Comparison of ENCODE assay signal across 1 cellular context in the genomic region with DNA sequence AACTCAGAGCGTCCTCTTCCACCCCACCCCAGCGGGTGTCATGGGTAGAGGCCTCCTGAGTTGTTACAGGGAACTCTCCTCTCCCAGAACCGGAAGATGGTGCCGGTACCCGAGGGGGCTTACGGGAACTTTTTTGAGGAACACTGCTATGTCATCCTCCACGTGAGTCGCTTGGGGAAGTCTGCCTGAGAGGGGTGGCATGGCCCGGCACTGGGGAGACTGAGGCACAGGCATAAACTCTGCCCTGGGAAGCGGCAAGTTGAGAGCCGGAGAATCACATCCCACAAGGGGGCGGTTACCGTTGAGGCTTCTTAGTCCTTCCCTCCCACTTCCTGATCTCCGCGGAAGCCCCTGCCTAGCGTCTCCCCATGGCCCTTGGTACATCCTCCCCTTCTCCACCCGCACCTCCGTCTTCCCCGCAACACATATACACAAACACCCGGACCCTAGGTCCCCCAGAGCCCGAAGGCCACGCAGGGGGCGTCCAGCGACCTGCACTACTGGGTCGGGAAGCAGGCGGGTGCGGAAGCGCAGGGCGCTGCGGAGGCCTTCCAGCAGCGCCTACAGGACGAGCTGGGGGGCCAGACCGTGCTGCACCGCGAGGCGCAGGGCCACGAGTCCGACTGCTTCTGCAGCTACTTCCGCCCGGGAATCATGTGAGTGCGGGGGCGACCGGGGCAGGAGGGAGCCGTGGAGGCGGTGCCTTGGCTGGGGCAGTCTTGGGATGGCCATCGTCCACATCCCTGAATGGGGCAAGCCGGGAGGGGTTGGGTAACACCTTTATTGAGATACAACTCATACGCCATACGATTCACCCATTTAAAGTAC.
TF ChIP-seq lines count a peak whose summit lies in the region.

No MANE protein-coding gene starts in this region.

TF ChIP-seq in K562, 482 proteins besides CTCF, POLR2A, EP300 and RAD21 (continued from another document and continues in another):
- TF ChIP-seq E2F8 (IDR thresholded peaks at IDR 0.05; ENCODE audit: low read depth, partially characterized antibody) (peak; percentile 89), ZKSCAN1 (IDR thresholded peaks at IDR 0.05; ENCODE audit: low read depth, low read length) (peak; percentile 49; the same call in 1 of the 2 replicates), KDM2B (CRISPR knock-in tag; IDR thresholded peaks at IDR 0.05) (no peak), NR2C2 (CRISPR knock-in tag; IDR thresholded peaks at IDR 0.05) (peak; percentile 87), NR2C2 (tag; IDR thresholded peaks at IDR 0.05) (peak; percentile 78), SMAD3 (CRISPR knock-in tag; conservative IDR thresholded peaks at IDR 0.05) (0 out of 2 replicates have a peak, but pooled peaks have one; percentile 22), SOX6 (IDR thresholded peaks at IDR 0.05) (peak; percentile 68), POLR2G (IDR thresholded peaks at IDR 0.05; ENCODE audit: low read depth, low read length) (peak; percentile 100), ADNP (tag; IDR thresholded peaks at IDR 0.05) (no peak), MCM3 (IDR thresholded peaks at IDR 0.05) (no peak), DIDO1 (tag; IDR thresholded peaks at IDR 0.05; ENCODE audit: low read depth) (peak; percentile 45), ZBTB7A (IDR thresholded peaks at IDR 0.05; ENCODE audit: borderline replicate concordance, control insufficient read depth, low read depth, low read length) (peak; percentile 71), ZNF780A (CRISPR knock-in tag; IDR thresholded peaks at IDR 0.05) (no peak), ZNF175 (CRISPR knock-in tag; IDR thresholded peaks at IDR 0.05; ENCODE audit: low read depth) (peak; percentile 85), POLR3G (IDR thresholded peaks at IDR 0.05; ENCODE audit: extremely low read depth, insufficient read length, insufficient replicate concordance) (no peak), ZBED1 (IDR thresholded peaks at IDR 0.05) (peak; percentile 53; the same call in 1 of the 2 replicates), TBP (optimal IDR thresholded peaks at IDR 0.05; ENCODE audit: low read depth, low read length) (peak; percentile 74), SNAPC5 (CRISPR knock-in tag; IDR thresholded peaks at IDR 0.05) (no peak), ZNF146 (CRISPR knock-in tag; IDR thresholded peaks at IDR 0.05; ENCODE audit: unreplicated experiment) (no peak), SRF (CRISPR knock-in tag; IDR thresholded peaks at IDR 0.05) (peak in 1 of 2 experiments; percentile 33; a peak in 2 of 4 replicates), BRD4 (IDR thresholded peaks at IDR 0.05) (peak; percentile 91; the same call in 1 of the 2 replicates), CBX5 (IDR thresholded peaks at IDR 0.05; ENCODE audit: borderline replicate concordance, low read depth) (no peak; the same call in 1 of the 2 replicates), HDAC6 (IDR thresholded peaks at IDR 0.05; ENCODE audit: low read depth, low read length) (no peak), IRF9 (tag; IDR thresholded peaks at IDR 0.05) (0 out of 2 replicates have a peak, but pooled peaks have one; percentile 48), ZNF384 (IDR thresholded peaks at IDR 0.05; ENCODE audit: low read depth, low read length) (no peak; the same call in 1 of the 2 replicates), FUS (optimal IDR thresholded peaks at IDR 0.05; ENCODE audit: low read depth, low read length) (no peak), POU5F1 (IDR thresholded peaks at IDR 0.05; ENCODE audit: borderline replicate concordance, low read depth, low read length, partially characterized antibody) (no peak), DMBX1 (CRISPR knock-in tag; IDR thresholded peaks at IDR 0.05; ENCODE audit: borderline replicate concordance) (peak; percentile 66; the same call in 1 of the 2 replicates), EZH2 (IDR thresholded peaks at IDR 0.05; ENCODE audit: borderline replicate concordance, low read depth, low read length) (no peak), ZNF165 (CRISPR knock-in tag; IDR thresholded peaks at IDR 0.05; ENCODE audit: borderline replicate concordance) (no peak), DLX4 (CRISPR knock-in tag; IDR thresholded peaks at IDR 0.05) (no peak; the same call in 1 of the 2 replicates), CLOCK (CRISPR knock-in tag; IDR thresholded peaks at IDR 0.05; ENCODE audit: borderline replicate concordance) (no peak), BRF1 (IDR thresholded peaks at IDR 0.05; ENCODE audit: borderline replicate concordance, extremely low read depth, insufficient read length) (no peak), NCOA1 (IDR thresholded peaks at IDR 0.05; ENCODE audit: low read depth) (peak; percentile 90), ZSCAN29 (IDR thresholded peaks at IDR 0.05) (0 out of 2 replicates have a peak, but pooled peaks have one; percentile 42), ZNF586 (CRISPR knock-in tag; conservative IDR thresholded peaks at IDR 0.05) (no peak), GTF2E2 (tag; IDR thresholded peaks at IDR 0.05) (peak; percentile 85), TAL1 (IDR thresholded peaks at IDR 0.05) (no peak)
- TF ChIP-seq, protein P1, sequence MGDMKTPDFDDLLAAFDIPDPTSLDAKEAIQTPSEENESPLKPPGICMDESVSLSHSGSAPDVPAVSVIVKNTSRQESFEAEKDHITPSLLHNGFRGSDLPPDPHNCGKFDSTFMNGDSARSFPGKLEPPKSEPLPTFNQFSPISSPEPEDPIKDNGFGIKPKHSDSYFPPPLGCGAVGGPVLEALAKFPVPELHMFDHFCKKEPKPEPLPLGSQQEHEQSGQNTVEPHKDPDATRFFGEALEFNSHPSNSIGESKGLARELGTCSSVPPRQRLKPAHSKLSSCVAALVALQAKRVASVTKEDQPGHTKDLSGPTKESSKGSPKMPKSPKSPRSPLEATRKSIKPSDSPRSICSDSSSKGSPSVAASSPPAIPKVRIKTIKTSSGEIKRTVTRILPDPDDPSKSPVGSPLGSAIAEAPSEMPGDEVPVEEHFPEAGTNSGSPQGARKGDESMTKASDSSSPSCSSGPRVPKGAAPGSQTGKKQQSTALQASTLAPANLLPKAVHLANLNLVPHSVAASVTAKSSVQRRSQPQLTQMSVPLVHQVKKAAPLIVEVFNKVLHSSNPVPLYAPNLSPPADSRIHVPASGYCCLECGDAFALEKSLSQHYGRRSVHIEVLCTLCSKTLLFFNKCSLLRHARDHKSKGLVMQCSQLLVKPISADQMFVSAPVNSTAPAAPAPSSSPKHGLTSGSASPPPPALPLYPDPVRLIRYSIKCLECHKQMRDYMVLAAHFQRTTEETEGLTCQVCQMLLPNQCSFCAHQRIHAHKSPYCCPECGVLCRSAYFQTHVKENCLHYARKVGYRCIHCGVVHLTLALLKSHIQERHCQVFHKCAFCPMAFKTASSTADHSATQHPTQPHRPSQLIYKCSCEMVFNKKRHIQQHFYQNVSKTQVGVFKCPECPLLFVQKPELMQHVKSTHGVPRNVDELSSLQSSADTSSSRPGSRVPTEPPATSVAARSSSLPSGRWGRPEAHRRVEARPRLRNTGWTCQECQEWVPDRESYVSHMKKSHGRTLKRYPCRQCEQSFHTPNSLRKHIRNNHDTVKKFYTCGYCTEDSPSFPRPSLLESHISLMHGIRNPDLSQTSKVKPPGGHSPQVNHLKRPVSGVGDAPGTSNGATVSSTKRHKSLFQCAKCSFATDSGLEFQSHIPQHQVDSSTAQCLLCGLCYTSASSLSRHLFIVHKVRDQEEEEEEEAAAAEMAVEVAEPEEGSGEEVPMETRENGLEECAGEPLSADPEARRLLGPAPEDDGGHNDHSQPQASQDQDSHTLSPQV (IDR thresholded peaks at IDR 0.05) = no peak
- TF ChIP-seq, protein P2, sequence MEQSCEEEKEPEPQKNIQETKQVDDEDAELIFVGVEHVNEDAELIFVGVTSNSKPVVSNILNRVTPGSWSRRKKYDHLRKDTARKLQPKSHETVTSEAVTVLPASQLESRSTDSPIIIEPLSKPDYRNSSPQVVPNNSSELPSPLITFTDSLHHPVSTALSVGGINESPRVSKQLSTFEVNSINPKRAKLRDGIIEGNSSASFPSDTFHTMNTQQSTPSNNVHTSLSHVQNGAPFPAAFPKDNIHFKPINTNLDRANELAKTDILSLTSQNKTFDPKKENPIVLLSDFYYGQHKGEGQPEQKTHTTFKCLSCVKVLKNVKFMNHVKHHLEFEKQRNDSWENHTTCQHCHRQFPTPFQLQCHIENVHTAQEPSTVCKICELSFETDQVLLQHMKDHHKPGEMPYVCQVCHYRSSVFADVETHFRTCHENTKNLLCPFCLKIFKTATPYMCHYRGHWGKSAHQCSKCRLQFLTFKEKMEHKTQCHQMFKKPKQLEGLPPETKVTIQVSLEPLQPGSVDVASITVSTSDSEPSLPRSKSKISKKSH (CRISPR knock-in tag; IDR thresholded peaks at IDR 0.05) = no peak
- TF ChIP-seq, protein P3, sequence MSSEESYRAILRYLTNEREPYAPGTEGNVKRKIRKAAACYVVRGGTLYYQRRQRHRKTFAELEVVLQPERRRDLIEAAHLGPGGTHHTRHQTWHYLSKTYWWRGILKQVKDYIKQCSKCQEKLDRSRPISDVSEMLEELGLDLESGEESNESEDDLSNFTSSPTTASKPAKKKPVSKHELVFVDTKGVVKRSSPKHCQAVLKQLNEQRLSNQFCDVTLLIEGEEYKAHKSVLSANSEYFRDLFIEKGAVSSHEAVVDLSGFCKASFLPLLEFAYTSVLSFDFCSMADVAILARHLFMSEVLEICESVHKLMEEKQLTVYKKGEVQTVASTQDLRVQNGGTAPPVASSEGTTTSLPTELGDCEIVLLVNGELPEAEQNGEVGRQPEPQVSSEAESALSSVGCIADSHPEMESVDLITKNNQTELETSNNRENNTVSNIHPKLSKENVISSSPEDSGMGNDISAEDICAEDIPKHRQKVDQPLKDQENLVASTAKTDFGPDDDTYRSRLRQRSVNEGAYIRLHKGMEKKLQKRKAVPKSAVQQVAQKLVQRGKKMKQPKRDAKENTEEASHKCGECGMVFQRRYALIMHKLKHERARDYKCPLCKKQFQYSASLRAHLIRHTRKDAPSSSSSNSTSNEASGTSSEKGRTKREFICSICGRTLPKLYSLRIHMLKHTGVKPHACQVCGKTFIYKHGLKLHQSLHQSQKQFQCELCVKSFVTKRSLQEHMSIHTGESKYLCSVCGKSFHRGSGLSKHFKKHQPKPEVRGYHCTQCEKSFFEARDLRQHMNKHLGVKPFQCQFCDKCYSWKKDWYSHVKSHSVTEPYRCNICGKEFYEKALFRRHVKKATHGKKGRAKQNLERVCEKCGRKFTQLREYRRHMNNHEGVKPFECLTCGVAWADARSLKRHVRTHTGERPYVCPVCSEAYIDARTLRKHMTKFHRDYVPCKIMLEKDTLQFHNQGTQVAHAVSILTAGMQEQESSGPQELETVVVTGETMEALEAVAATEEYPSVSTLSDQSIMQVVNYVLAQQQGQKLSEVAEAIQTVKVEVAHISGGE (CRISPR knock-in tag; IDR thresholded peaks at IDR 0.05) = peak in 2 of 3 experiments; percentile 87 to 97; a peak in 4 of 6 replicates
